Comparison of ENCODE assay signal across 9 cellular contexts in the genomic region with DNA sequence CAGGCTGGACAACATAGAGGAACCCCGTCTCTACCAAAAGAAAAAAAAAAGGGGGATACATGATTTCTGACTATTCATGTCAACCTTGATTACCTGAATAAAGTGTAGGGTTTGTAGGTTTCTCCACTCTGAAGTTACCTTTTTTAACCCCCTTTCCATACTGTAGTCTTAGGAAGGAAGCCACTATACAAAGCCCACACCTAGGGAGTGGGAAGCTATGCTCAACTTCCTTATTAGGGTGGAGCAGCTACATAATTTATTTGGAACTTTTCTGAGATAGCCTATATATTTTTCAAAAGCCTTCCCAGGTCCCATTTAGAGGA. TPM values are rescaled to one million over a fixed set of nuclear protein-coding genes. Genes with fewer than 3 reads are reported as not detected.
DNase-seq lines count a peak whose midpoint lies in the region; ATAC-seq, FAIRE-seq and TF ChIP-seq lines count a peak whose summit lies in the region.
"Had no signal": no experiment of that assay in that cellular context is flagged by ENCODE, and none has a peak within 500 bp of the region (broad histone marks: within the 10 kb centered on the region; RNA-seq: fewer than 3 reads in every experiment).

No MANE protein-coding gene starts in this region.

- H3K27me3 ChIP-seq in DND-41 (ENCODE audit: insufficient read depth, low read length, poor library complexity) (no peaks in the 10 kb centered on the region), RWPE2 (ENCODE audit: insufficient read depth, poor library complexity, severe bottlenecking) (no peaks in the 10 kb centered on the region), esophagus muscularis mucosa (no peaks in the 10 kb centered on the region), pancreas (no peaks in the 10 kb centered on the region)

- H3K79me2 ChIP-seq in DND-41 (ENCODE audit: insufficient read depth, low read length), result peaks cover 57% of the 10 kb centered on the region

- H3K9ac ChIP-seq in DND-41 (ENCODE audit: low read depth, low read length), result peak overlapping the region; percentile 81

- H3K4me3 ChIP-seq in DND-41 (ENCODE audit: low read depth in 1 of 2, low read length in 2 of 2) (peak overlapping the region; percentile 88 to 91), RWPE2 (ENCODE audit: severe bottlenecking) (peak overlapping the region; percentile 68), esophagus muscularis mucosa (peak overlapping the region; percentile 75 to 98 (median 84)), pancreas (peak overlapping the region; percentile 90 to 100 (median 94))

- peak overlapping the region; percentile 86 for H2AFZ ChIP-seq in DND-41 (ENCODE audit: low read depth, low read length)

- H4K20me1 ChIP-seq in DND-41 (ENCODE audit: insufficient read depth, low read length), result peaks cover 1% of the 10 kb centered on the region; the same call in 1 of the 2 replicates

- DNase-seq in DND-41, result no peak
- no peak for DNase-seq in RWPE2 (ENCODE audit: low spot score)
- DNase-seq in esophagus muscularis mucosa (ENCODE audit: extremely low spot score), result no peak
- DNase-seq in pancreas, result no peak

- TF ChIP-seq POLR2A in esophagus muscularis mucosa (IDR thresholded peaks at IDR 0.05; ENCODE audit: low read depth), result no peak

- TF ChIP-seq EP300 in esophagus muscularis mucosa (IDR thresholded peaks at IDR 0.05), result no peak

- H3K9me3 ChIP-seq in DND-41 (ENCODE audit: insufficient read depth, low read length, severe bottlenecking) (no peaks in the 10 kb centered on the region), RWPE2 (ENCODE audit: severe bottlenecking) (no peaks in the 10 kb centered on the region), esophagus muscularis mucosa (peaks cover 0 to 3% (median 0%) of the 10 kb centered on the region in 4 donors), pancreas (no peaks in the 10 kb centered on the region)

- 0% methylated on average over 1 of the region's 1 CpG for WGBS in esophagus muscularis mucosa
- 0% methylated on average over 1 of the region's 1 CpG for WGBS in pancreas, 2 donors

- peak overlapping the region; percentile 90 for H3K27ac ChIP-seq in DND-41 (ENCODE audit: low read length)
- H3K27ac ChIP-seq in RWPE2 (ENCODE audit: poor library complexity, severe bottlenecking), result peak overlapping the region; percentile 77
- peak overlapping the region; percentile 89 to 95 (median 90) for H3K27ac ChIP-seq in esophagus muscularis mucosa (replicated peaks in 1 of 4)
- H3K27ac ChIP-seq in pancreas, result peak overlapping the region; percentile 64 to 86 (median 80)

- intact Hi-C loops in esophagus muscularis mucosa (cut with DNase I) (no loop called here), pancreas (cut with DNase I) (no loop called here)

- H3K36me3 ChIP-seq in DND-41 (ENCODE audit: insufficient read depth, low read length), result peaks cover 3% of the 10 kb centered on the region; the same call in 1 of the 2 replicates
- H3K36me3 ChIP-seq in RWPE2 (ENCODE audit: low read depth), result peaks cover 15% of the 10 kb centered on the region
- H3K36me3 ChIP-seq in esophagus muscularis mucosa, result peaks cover 0 to 16% (median 6%) of the 10 kb centered on the region in 4 donors
- H3K36me3 ChIP-seq in pancreas, result no peaks in the 10 kb centered on the region

- H3K4me2 ChIP-seq in DND-41 (ENCODE audit: insufficient read depth, low read length), result peak overlapping the region; percentile 64

- TF ChIP-seq CTCF in DND-41 (IDR thresholded peaks at IDR 0.05; ENCODE audit: borderline replicate concordance, extremely low read depth, low read length, poor library complexity, severe bottlenecking), result no peak
- TF ChIP-seq CTCF in RWPE2 (IDR thresholded peaks at IDR 0.05; ENCODE audit: poor library complexity, severe bottlenecking), result no peak
- no peak for TF ChIP-seq CTCF in esophagus muscularis mucosa (IDR thresholded peaks at IDR 0.05)
- no peak for TF ChIP-seq CTCF in pancreas (IDR thresholded peaks at IDR 0.05)

- ATAC-seq in DND-41 (ENCODE audit: insufficient read depth, low read depth) (no peak), RWPE2 (ENCODE audit: low read depth) (no peak), pancreas (no peak), GM21423 (IDR thresholded peaks at IDR 0.05; ENCODE audit: unreplicated experiment) (no peak), HG03095 (IDR thresholded peaks at IDR 0.05; ENCODE audit: unreplicated experiment) (no peak), GM19397 (IDR thresholded peaks at IDR 0.05; ENCODE audit: unreplicated experiment) (no peak), HG02623 (IDR thresholded peaks at IDR 0.05; ENCODE audit: unreplicated experiment) (no peak)

- no peak for FAIRE-seq in pancreas (lab: Jason Lieb, UNC)
- FAIRE-seq: urothelium cell line had no signal

- H3K4me1 ChIP-seq in DND-41 (ENCODE audit: insufficient read depth, low read length) (peaks cover 28% of the 10 kb centered on the region), RWPE2 (ENCODE audit: insufficient read depth, poor library complexity, severe bottlenecking) (peaks cover 20% of the 10 kb centered on the region), esophagus muscularis mucosa (peaks cover 18 to 46% (median 41%) of the 10 kb centered on the region in 4 donors), pancreas (peaks cover 0 to 17% (median 13%) of the 10 kb centered on the region in 3 donors)

RNA-seq across cellular contexts. Expression of gene ATP6V1E1, which starts 0.6 kb away (rescaled TPM):
- total RNA-seq in esophagus muscularis mucosa (100 to 1,000 TPM; 150 to 194 (median 168) TPM), pancreas (10 to 100 TPM; 19.2 to 46.9 (median 30.5) TPM)
- 10 to 100 TPM; 29.0 to 78.9 TPM for polyA plus RNA-seq in pancreas

RNA-seq across cellular contexts. Expression of gene BCL2L13, which starts 9.4 kb away (rescaled TPM):
- total RNA-seq in esophagus muscularis mucosa, result 100 to 1,000 TPM; 102 to 199 (median 133) TPM
- 10 to 100 TPM; 20.5 to 30.9 (median 25.5) TPM for total RNA-seq in pancreas
- 10 to 100 TPM; 11.7 to 19.4 TPM for polyA plus RNA-seq in pancreas
